11 cellular contexts compared by ENCODE assay signal in the genomic region with DNA sequence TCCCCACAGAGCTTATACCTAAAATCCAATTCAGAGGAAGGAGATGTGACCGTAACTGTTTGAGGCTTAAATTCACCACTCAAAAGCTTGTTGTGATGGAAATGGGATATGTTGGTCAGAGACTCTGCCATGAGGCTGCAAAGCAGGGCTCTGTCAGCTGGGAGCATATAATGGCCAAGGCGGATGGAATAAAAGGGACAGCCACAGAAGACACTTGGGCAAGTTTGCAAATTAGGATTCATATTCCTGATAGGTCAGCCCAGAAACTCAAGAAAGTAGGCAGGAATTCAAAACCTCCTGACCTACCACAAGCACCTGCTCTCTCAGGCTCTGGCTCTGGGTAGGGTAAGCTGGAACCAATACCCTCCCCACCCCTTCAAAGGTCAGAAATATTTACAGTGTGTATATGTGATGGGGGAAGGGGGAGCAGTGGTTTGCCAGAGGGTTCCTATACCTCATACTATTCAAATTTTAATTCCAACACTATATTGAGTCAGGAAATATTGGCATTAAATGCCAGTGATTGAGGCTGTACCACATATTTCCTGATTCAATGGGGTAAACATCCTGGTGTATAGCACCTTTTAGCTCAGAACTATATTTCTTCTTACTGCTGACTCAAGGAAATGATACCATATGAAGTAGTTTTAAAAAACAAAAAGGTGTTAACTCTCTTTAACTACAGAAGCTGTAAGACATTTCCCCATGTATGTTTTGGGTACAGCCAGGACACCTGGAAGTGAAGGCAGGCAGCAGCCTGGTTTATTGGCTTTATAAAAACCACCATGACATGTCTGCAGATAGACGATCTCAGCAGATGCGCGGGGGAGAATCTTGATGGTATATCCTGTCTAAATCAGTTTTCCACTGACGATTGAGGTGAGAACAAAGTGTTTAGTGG. TPM values are rescaled to one million over a fixed set of nuclear protein-coding genes. Genes with fewer than 3 reads are reported as not detected.
DNase-seq lines count a peak whose midpoint lies in the region; TF ChIP-seq lines count a peak whose summit lies in the region.
"Had no signal": no experiment of that assay in that cellular context is flagged by ENCODE, and none has a peak within 500 bp of the region (broad histone marks: within the 10 kb centered on the region; RNA-seq: fewer than 3 reads in every experiment).

No MANE protein-coding gene starts in this region.

- H3K27me3 ChIP-seq in Loucy (ENCODE audit: insufficient read depth, low read length, poor library complexity, severe bottlenecking) (no peaks in the 10 kb centered on the region), colonic mucosa (no peaks in the 10 kb centered on the region), right atrium auricular region (no peaks in the 10 kb centered on the region), MM.1S (replicated peaks; ENCODE audit: insufficient read depth, low read length) (no peaks in the 10 kb centered on the region), endodermal cell (ENCODE audit: control insufficient read depth, insufficient read depth, low read length, poor library complexity, severe bottlenecking) (no peaks in the 10 kb centered on the region)

- no peaks in the 10 kb centered on the region for H3K27me3 Mint-ChIP-seq in endodermal cell (ENCODE audit: insufficient read depth)

- H3K4me3 ChIP-seq in Loucy (ENCODE audit: low read length, poor library complexity, severe bottlenecking) = no peak overlapping the region
- H3K4me3 ChIP-seq in colonic mucosa = no peak overlapping the region
- no peak overlapping the region for H3K4me3 ChIP-seq in right atrium auricular region
- H3K4me3 ChIP-seq in MM.1S (ENCODE audit: low read length) = no peak overlapping the region
- no peak overlapping the region for H3K4me3 ChIP-seq in endodermal cell (ENCODE audit: low read length)

- intact Hi-C loops in colonic mucosa (cut with DNase I) = no loop called here

- H3K9me3 Mint-ChIP-seq in endodermal cell = no peaks in the 10 kb centered on the region

- peaks cover 8% of the 10 kb centered on the region; the same call in 1 of the 2 replicates for H3F3A ChIP-seq in Loucy (ENCODE audit: low read depth)
- peaks cover 40% of the 10 kb centered on the region for H3F3A ChIP-seq in MM.1S (ENCODE audit: insufficient read depth, low read length)

- H3K9me2 ChIP-seq in Loucy (replicated peaks; ENCODE audit: low read depth, low read length) (no peaks in the 10 kb centered on the region), MM.1S (replicated peaks; ENCODE audit: insufficient read depth, low read length) (no peaks in the 10 kb centered on the region)

- H3K36me3 Mint-ChIP-seq in endodermal cell (ENCODE audit: low read depth) = peaks cover 53% of the 10 kb centered on the region

- peak overlapping the region; percentile 44 for H3K4me2 ChIP-seq in Loucy (ENCODE audit: low read depth, low read length, poor library complexity, severe bottlenecking)
- H3K4me2 ChIP-seq in MM.1S (ENCODE audit: low read depth, low read length) = no peak overlapping the region

- no peak overlapping the region for H3K4me3 Mint-ChIP-seq in endodermal cell

- 88 to 94% methylated on average over 6 of the region's 6 CpGs for WGBS in endodermal cell (ENCODE audit: insufficient coverage in 1 of 2, insufficient read length in 1 of 2), 2 experiments

- H3K4me1 ChIP-seq in Loucy (ENCODE audit: insufficient read depth, low read length, poor library complexity, severe bottlenecking) (peaks cover 49% of the 10 kb centered on the region), colonic mucosa (peaks cover 17% of the 10 kb centered on the region), right atrium auricular region (no peaks in the 10 kb centered on the region), MM.1S (ENCODE audit: low read length) (peaks cover 65% of the 10 kb centered on the region), endodermal cell (ENCODE audit: control insufficient read depth, insufficient read depth, low read length) (no peaks in the 10 kb centered on the region)

- H3K27ac Mint-ChIP-seq in endodermal cell = no peak overlapping the region

- H3K27ac ChIP-seq in colonic mucosa = peak overlapping the region; percentile 29
- H3K27ac ChIP-seq in right atrium auricular region = no peak overlapping the region
- H3K27ac ChIP-seq in MM.1S (ENCODE audit: low read length) = no peak overlapping the region
- H3K27ac ChIP-seq in endodermal cell (ENCODE audit: low read depth, low read length) = no peak overlapping the region

- no peaks in the 10 kb centered on the region for H3K4me1 Mint-ChIP-seq in endodermal cell

- H3K79me2 ChIP-seq in Loucy (ENCODE audit: insufficient read depth, low read length) (no peaks in the 10 kb centered on the region), MM.1S (ENCODE audit: low read length) (no peaks in the 10 kb centered on the region)

- TF ChIP-seq CTCF in Loucy (conservative IDR thresholded peaks at IDR 0.05; ENCODE audit: low read length) = no peak
- no peak for TF ChIP-seq CTCF in colonic mucosa (IDR thresholded peaks at IDR 0.05)
- TF ChIP-seq CTCF in right atrium auricular region (IDR thresholded peaks at IDR 0.05) = no peak
- no peak for TF ChIP-seq CTCF in MM.1S (IDR thresholded peaks at IDR 0.05; ENCODE audit: low read length)
- TF ChIP-seq CTCF in endodermal cell (conservative IDR thresholded peaks at IDR 0.05) = no peak

- H3K36me3 ChIP-seq in Loucy (ENCODE audit: insufficient read depth, low read length) = peaks cover 35% of the 10 kb centered on the region
- peaks cover 3% of the 10 kb centered on the region for H3K36me3 ChIP-seq in colonic mucosa
- H3K36me3 ChIP-seq in right atrium auricular region = peaks cover 80% of the 10 kb centered on the region
- no peaks in the 10 kb centered on the region for H3K36me3 ChIP-seq in MM.1S (replicated peaks; ENCODE audit: insufficient read depth, low read length)
- H3K36me3 ChIP-seq in endodermal cell (ENCODE audit: control insufficient read depth, insufficient read depth, low read length) = peaks cover 60% of the 10 kb centered on the region

- no peak overlapping the region for H3K9ac ChIP-seq in Loucy (ENCODE audit: low read depth, low read length, poor library complexity, severe bottlenecking)
- no peak overlapping the region for H3K9ac ChIP-seq in colonic mucosa (ENCODE audit: low read depth in 2 of 2, low read length in 2 of 2)
- no peak overlapping the region for H3K9ac ChIP-seq in MM.1S (ENCODE audit: low read length)
- H3K9ac ChIP-seq in endodermal cell (ENCODE audit: extremely low read depth, low read length, poor library complexity, severe bottlenecking) = no peak overlapping the region

- peak; percentile 44 for DNase-seq in activated CD4-positive, alpha-beta T cell treated with anti-CD3 and anti-CD28 coated beads for 48 hours
- DNase-seq in colonic mucosa = no peak
- peak; percentile 22 for DNase-seq in stimulated activated naive CD4-positive, alpha-beta T cell treated with Interleukin-2 at 50 U/mL for 16 hours (lab: John Stamatoyannopoulos, UW)
- DNase-seq in right atrium auricular region (ENCODE audit: low spot score) = no peak
- DNase-seq in MM.1S = no peak
- no peak for DNase-seq in endodermal cell
- DNase-seq: NCI-H1417, Right ventricle myocardium superior had no signal

- H4K20me1 ChIP-seq in Loucy (ENCODE audit: insufficient read depth, low read length, poor library complexity, severe bottlenecking) (no peaks in the 10 kb centered on the region), MM.1S (ENCODE audit: insufficient read depth, low read length) (no peaks in the 10 kb centered on the region)

- H3K9me3 ChIP-seq in Loucy (ENCODE audit: insufficient read depth, low read depth, low read length) = no peaks in the 10 kb centered on the region
- H3K9me3 ChIP-seq in colonic mucosa = no peaks in the 10 kb centered on the region
- H3K9me3 ChIP-seq in right atrium auricular region = no peaks in the 10 kb centered on the region
- no peaks in the 10 kb centered on the region for H3K9me3 ChIP-seq in MM.1S (replicated peaks; ENCODE audit: insufficient read depth, low read length)
- H3K9me3 ChIP-seq in endodermal cell (ENCODE audit: control insufficient read depth, low read length) = no peaks in the 10 kb centered on the region

- H2AFZ ChIP-seq in Loucy (ENCODE audit: low read length) = no peak overlapping the region
- H2AFZ ChIP-seq in MM.1S (ENCODE audit: low read length) = no peak overlapping the region

RNA-seq across cellular contexts. Expression of a gene that starts 19.2 kb away (rescaled TPM):
- total RNA-seq in colonic mucosa = 10 to 100 TPM; 21.7 to 30.8 TPM
- total RNA-seq in right atrium auricular region = 100 to 1,000 TPM in 1 of 2 donors, 10 to 100 TPM in 1; 67.2 to 116 TPM
- total RNA-seq in endodermal cell = 10 to 100 TPM; 11.3 to 11.8 TPM
- polyA plus RNA-seq in endodermal cell (2013, experiment 1 of 2) = 7.5 TPM
- polyA plus RNA-seq in endodermal cell (2013, experiment 2 of 2) = 6.5 TPM

RNA-seq across cellular contexts. Expression of a gene that starts 33.2 kb away (rescaled TPM):
- total RNA-seq in colonic mucosa = 1 to 10 TPM; 1.0 to 1.6 TPM
- total RNA-seq in right atrium auricular region = 1 to 10 TPM in 1 of 2 donors, not detected in 1; 1.2 TPM
- total RNA-seq in endodermal cell = not detected
- polyA plus RNA-seq in endodermal cell (2013, experiment 1 of 2) = not detected
- polyA plus RNA-seq in endodermal cell (2013, experiment 2 of 2) = not detected
- total RNA-seq: HepG2, pulmonary artery endothelial cell had no signal
- polyA plus RNA-seq: HepG2 had no signal

RNA-seq across cellular contexts. Expression of a gene that starts 50.8 kb away (rescaled TPM):
- total RNA-seq in colonic mucosa (under 1 TPM; 0.05 to 0.17 TPM), right atrium auricular region (not detected), endodermal cell (not detected)
- polyA plus RNA-seq in endodermal cell (2013, experiment 1 of 2) = not detected
- not detected for polyA plus RNA-seq in endodermal cell (2013, experiment 2 of 2)
- total RNA-seq: HepG2, pulmonary artery endothelial cell, Right ventricle myocardium superior had no signal
- polyA plus RNA-seq: HepG2 had no signal

Comparison
In these comparisons a context has a peak if more than half of its experiments do, and no peak if none do; other contexts are left out.
1. DNase-seq: peak in activated CD4-positive, alpha-beta T cell treated with anti-CD3 and anti-CD28 coated beads for 48 hours (single experiment) and stimulated activated naive CD4-positive, alpha-beta T cell treated with Interleukin-2 at 50 U/mL for 16 hours (single experiment); none in colonic mucosa (single experiment), right atrium auricular region (single experiment), MM.1S (single experiment) and endodermal cell (single experiment).